23 cellular contexts compared by ENCODE assay signal in genomic region chr17:41287050-41287449, GRCh38. TPM values are rescaled to one million over a fixed set of nuclear protein-coding genes. Genes with fewer than 3 reads are reported as not detected.
DNase-seq lines count a peak whose midpoint lies in the region; FAIRE-seq and TF ChIP-seq lines count a peak whose summit lies in the region.
"Had no signal": no experiment of that assay in that cellular context is flagged by ENCODE, and none has a peak within 500 bp of the region (broad histone marks: within the 10 kb centered on the region; RNA-seq: fewer than 3 reads in every experiment).

No MANE protein-coding gene starts in this region.

- H3K27ac Mint-ChIP-seq in Caco-2 (ENCODE audit: unreplicated experiment) = peak overlapping the region; percentile 72
- no peak overlapping the region for H3K27ac Mint-ChIP-seq in activated CD4-positive, alpha-beta memory T cell treated with anti-CD3 and anti-CD28 coated beads for 36 hours
- H3K27ac Mint-ChIP-seq: IgD-negative memory B cell had no signal

- no peaks in the 10 kb centered on the region for H3K36me3 Mint-ChIP-seq in Caco-2 (ENCODE audit: insufficient read depth, unreplicated experiment)
- no peaks in the 10 kb centered on the region for H3K36me3 Mint-ChIP-seq in activated CD4-positive, alpha-beta memory T cell treated with anti-CD3 and anti-CD28 coated beads for 36 hours
- H3K36me3 Mint-ChIP-seq: CD4-positive, alpha-beta memory T cell; IgD-negative memory B cell had no signal

- POLR2A ChIA-PET in Caco-2 (lab: Charles Lee) = no interaction called here
- POLR2A ChIA-PET in activated CD4-positive, alpha-beta memory T cell treated with anti-CD3 and anti-CD28 coated beads for 36 hours (lab: Charles Lee) = no interaction called here

- intact Hi-C loops in Caco-2 (cut with micrococcal nuclease; ENCODE audit: unreplicated experiment) = loop anchor here (10.0 kb wide), 1 partner anchor 222 kb away; the partner anchor contains the start of genes KRTAP2-3 and KRTAP2-4
- intact Hi-C loops in activated CD4-positive, alpha-beta memory T cell treated with anti-CD3 and anti-CD28 coated beads for 36 hours (cut with micrococcal nuclease) = no loop called here

- peaks cover 2% of the 10 kb centered on the region; the same call in 1 of the 2 replicates for H3K9me3 ChIP-seq in Caco-2
- no peaks in the 10 kb centered on the region for H3K9me3 ChIP-seq in neutrophil
- H3K9me3 ChIP-seq: BLaER1 had no signal

- FAIRE-seq in GM12891 (lab: Jason Lieb, UNC) = no peak
- FAIRE-seq: H1, HTR-8/SVneo had no signal

- CTCF ChIA-PET in Caco-2 (lab: Charles Lee) = interaction anchor here (0.6 to 0.7 kb wide), 2 partner anchors 376 to 1591 kb away, joined by 4 to 11 read pairs; no protein-coding TSS in a partner anchor
- CTCF ChIA-PET in activated CD4-positive, alpha-beta memory T cell treated with anti-CD3 and anti-CD28 coated beads for 36 hours (lab: Charles Lee) = interaction anchor here (1.3 to 1.9 kb wide), 2 partner anchors 35 to 209 kb away, joined by 3 to 5 read pairs; no protein-coding TSS in a partner anchor

- BruUV-seq in Caco-2 (replicated peaks; lab: Mats Ljungman, UMichigan) = no TSS peak

- TF ChIP-seq CTCF in Caco-2 (IDR thresholded peaks at IDR 0.05; ENCODE audit: insufficient read depth in 1 of 2, low read depth in 1 of 2, low read length in 1 of 2, severe bottlenecking in 1 of 2, unreplicated experiment in 1 of 2) (no peak), GM10266 (IDR thresholded peaks at IDR 0.05; ENCODE audit: control insufficient read depth, insufficient read depth, low read depth, missing control alignments) (no peak), fibroblast of villous mesenchyme (IDR thresholded peaks at IDR 0.05; ENCODE audit: insufficient read depth, low read depth, low read length) (no peak), neutrophil (IDR thresholded peaks at IDR 0.05) (no peak)

- DNase-seq in Caco-2 = no peak
- peak; percentile 0 for DNase-seq in GM10266 (ENCODE audit: extremely low spot score)
- peak; percentile 8 for DNase-seq in fibroblast of villous mesenchyme (ENCODE audit: low read depth)
- DNase-seq in GM12891 (ENCODE audit: insufficient read length, low spot score) = no peak
- no peak for DNase-seq in activated CD8-positive, alpha-beta memory T cell treated with anti-CD3 and anti-CD28 coated beads, Interleukin-2, amount 50 U/mL, for 4 hours
- DNase-seq in activated CD4-positive, alpha-beta memory T cell treated with anti-CD3 and anti-CD28 coated beads for 36 hours = no peak
- DNase-seq: CD4-positive, alpha-beta memory T cell; EL; GF-D8; Karpas-422; NCI-H1694; NCI-H2081; NCI-H2171; NCI-H345; NCI-H524; NCI-H774; NK-92 treated with Interleukin-12 subunit alpha and Interleukin-12 subunit beta, amount 100 ng/mL, for 24 hours had no signal

- peaks cover 9% of the 10 kb centered on the region for H3K9me3 Mint-ChIP-seq in Caco-2 (ENCODE audit: unreplicated experiment)
- H3K9me3 Mint-ChIP-seq in activated CD4-positive, alpha-beta memory T cell treated with anti-CD3 and anti-CD28 coated beads for 36 hours = no peaks in the 10 kb centered on the region
- H3K9me3 Mint-ChIP-seq: CD4-positive, alpha-beta memory T cell had no signal

- no peak for TF ChIP-seq POLR2A in GM12891 (IDR thresholded peaks at IDR 0.05; ENCODE audit: low read depth, low read length)

- H3K27ac ChIP-seq in neutrophil = peak overlapping the region; percentile 72
- H3K27ac ChIP-seq: BLaER1 had no signal

- no peaks in the 10 kb centered on the region for H3K27me3 Mint-ChIP-seq in Caco-2 (ENCODE audit: insufficient read depth, unreplicated experiment)
- H3K27me3 Mint-ChIP-seq in activated CD4-positive, alpha-beta memory T cell treated with anti-CD3 and anti-CD28 coated beads for 36 hours = peaks cover 2% of the 10 kb centered on the region

- H3K4me3 ChIP-seq in Caco-2 (ENCODE audit: low read depth, low read length) = no peak overlapping the region
- H3K4me3 ChIP-seq in fibroblast of villous mesenchyme (ENCODE audit: low read depth, low read length) = no peak overlapping the region
- peak overlapping the region in 1 of 2 experiments; percentile 13 for H3K4me3 ChIP-seq in neutrophil (ENCODE audit: low read depth in 1 of 2, low read length in 1 of 2)
- H3K4me3 ChIP-seq: BLaER1 had no signal

- no peak overlapping the region for H3K4me3 Mint-ChIP-seq in Caco-2 (ENCODE audit: unreplicated experiment)
- no peak overlapping the region for H3K4me3 Mint-ChIP-seq in activated CD4-positive, alpha-beta memory T cell treated with anti-CD3 and anti-CD28 coated beads for 36 hours
- H3K4me3 Mint-ChIP-seq: CD4-positive, alpha-beta memory T cell; IgD-negative memory B cell had no signal

- H3K4me1 ChIP-seq in Caco-2 (peaks cover 31% of the 10 kb centered on the region), neutrophil (ENCODE audit: control insufficient read depth in 1 of 2, insufficient read depth in 1 of 2, low read depth in 1 of 2, low read length in 1 of 2) (peaks cover 44% of the 10 kb centered on the region in 2 experiments)
- H3K4me1 ChIP-seq: BLaER1 had no signal

- no peaks in the 10 kb centered on the region for H3K36me3 ChIP-seq in Caco-2 (ENCODE audit: control insufficient read depth, insufficient read depth, low read length)
- H3K36me3 ChIP-seq in neutrophil = no peaks in the 10 kb centered on the region
- H3K36me3 ChIP-seq: BLaER1 had no signal

- peaks cover 34% of the 10 kb centered on the region for H3K4me1 Mint-ChIP-seq in Caco-2 (ENCODE audit: low read depth, unreplicated experiment)
- H3K4me1 Mint-ChIP-seq in activated CD4-positive, alpha-beta memory T cell treated with anti-CD3 and anti-CD28 coated beads for 36 hours (ENCODE audit: low read depth) = peaks cover 8% of the 10 kb centered on the region

- no peaks in the 10 kb centered on the region for H3K27me3 ChIP-seq in Caco-2 (replicated peaks; ENCODE audit: control insufficient read depth, insufficient read depth, low read length)
- no peaks in the 10 kb centered on the region for H3K27me3 ChIP-seq in neutrophil
- H3K27me3 ChIP-seq: BLaER1 had no signal

TF ChIP-seq in GM12891, 5 proteins besides CTCF, POLR2A, EP300 and RAD21:
- no peak for TF ChIP-seq POLR2AphosphoS5 (IDR thresholded peaks at IDR 0.05; ENCODE audit: low read depth, low read length)
- no peak for TF ChIP-seq SPI1 (IDR thresholded peaks at IDR 0.05; ENCODE audit: low read depth, low read length)
- no peak for TF ChIP-seq POU2F2 (IDR thresholded peaks at IDR 0.05; ENCODE audit: low read depth, low read length)
- TF ChIP-seq PAX5 (IDR thresholded peaks at IDR 0.05; ENCODE audit: insufficient read depth, low read length, severe bottlenecking) = no peak
- no peak for TF ChIP-seq TAF1 (IDR thresholded peaks at IDR 0.05; ENCODE audit: low read depth, low read length)

RNA-seq across cellular contexts. Expression of gene KRTAP9-7, which starts 11.6 kb away (rescaled TPM):
- not detected in 2 replicates for total RNA-seq in Caco-2 (2022)
- total RNA-seq in fibroblast of villous mesenchyme = not detected in 2 replicates
- not detected for polyA plus RNA-seq in GM12891 (2012; ENCODE audit: low read depth, missing spikeins)
- not detected for total RNA-seq in activated CD4-positive, alpha-beta memory T cell treated with anti-CD3 and anti-CD28 coated beads for 36 hours
- total RNA-seq: CD4-positive, alpha-beta memory T cell; H1; MCF 10A had no signal
- polyA plus RNA-seq: CD4-positive, alpha-beta memory T cell; H1; IgD-negative memory B cell had no signal

RNA-seq across cellular contexts. Expression of gene KRTAP29-1, which starts 15.6 kb away (rescaled TPM):
- total RNA-seq in Caco-2 (2022) = not detected in 2 replicates
- not detected in 2 replicates for total RNA-seq in fibroblast of villous mesenchyme
- polyA plus RNA-seq in GM12891 (2012; ENCODE audit: low read depth, missing spikeins) = not detected
- total RNA-seq in activated CD4-positive, alpha-beta memory T cell treated with anti-CD3 and anti-CD28 coated beads for 36 hours = not detected
- total RNA-seq: CD4-positive, alpha-beta memory T cell; H1; MCF 10A had no signal
- polyA plus RNA-seq: CD4-positive, alpha-beta memory T cell; H1; IgD-negative memory B cell had no signal

RNA-seq across cellular contexts. Expression of gene KRTAP9-6, which starts 21.9 kb away (rescaled TPM):
- not detected in 2 replicates for total RNA-seq in Caco-2 (2022)
- not detected in 2 replicates for total RNA-seq in fibroblast of villous mesenchyme
- not detected for polyA plus RNA-seq in GM12891 (2012; ENCODE audit: low read depth, missing spikeins)
- not detected for total RNA-seq in activated CD4-positive, alpha-beta memory T cell treated with anti-CD3 and anti-CD28 coated beads for 36 hours
- total RNA-seq: CD4-positive, alpha-beta memory T cell; H1; MCF 10A had no signal
- polyA plus RNA-seq: CD4-positive, alpha-beta memory T cell; H1; IgD-negative memory B cell had no signal

RNA-seq across cellular contexts. Expression of gene KRTAP16-1, which starts 22.1 kb away (rescaled TPM):
- total RNA-seq in Caco-2 (2022) (not detected in 2 replicates), fibroblast of villous mesenchyme (not detected in 2 replicates)
- polyA plus RNA-seq in GM12891 (2012; ENCODE audit: low read depth, missing spikeins) = not detected
- not detected for total RNA-seq in activated CD4-positive, alpha-beta memory T cell treated with anti-CD3 and anti-CD28 coated beads for 36 hours
- total RNA-seq: H1, MCF 10A had no signal
- polyA plus RNA-seq: CD4-positive, alpha-beta memory T cell; H1; IgD-negative memory B cell had no signal

RNA-seq across cellular contexts. Expression of gene KRTAP17-1, which starts 28.5 kb away (rescaled TPM):
- not detected in 2 replicates for total RNA-seq in Caco-2 (2022)
- not detected in 2 replicates for total RNA-seq in fibroblast of villous mesenchyme
- not detected for polyA plus RNA-seq in GM12891 (2012; ENCODE audit: low read depth, missing spikeins)
- not detected for total RNA-seq in activated CD4-positive, alpha-beta memory T cell treated with anti-CD3 and anti-CD28 coated beads for 36 hours
- total RNA-seq: CD4-positive, alpha-beta memory T cell; H1; MCF 10A had no signal
- polyA plus RNA-seq: CD4-positive, alpha-beta memory T cell; H1; IgD-negative memory B cell had no signal

Comparison
In these comparisons a context has a peak if more than half of its experiments do, and no peak if none do; other contexts are left out.
1. DNase-seq: peak in GM10266 (single experiment) and fibroblast of villous mesenchyme (single experiment); none in Caco-2 (0 of 2), GM12891 (single experiment), activated CD8-positive, alpha-beta memory T cell treated with anti-CD3 and anti-CD28 coated beads, Interleukin-2, amount 50 U/mL, for 4 hours (single experiment) and activated CD4-positive, alpha-beta memory T cell treated with anti-CD3 and anti-CD28 coated beads for 36 hours (single experiment).